18 cellular contexts compared by ENCODE assay signal in the genomic region with DNA sequence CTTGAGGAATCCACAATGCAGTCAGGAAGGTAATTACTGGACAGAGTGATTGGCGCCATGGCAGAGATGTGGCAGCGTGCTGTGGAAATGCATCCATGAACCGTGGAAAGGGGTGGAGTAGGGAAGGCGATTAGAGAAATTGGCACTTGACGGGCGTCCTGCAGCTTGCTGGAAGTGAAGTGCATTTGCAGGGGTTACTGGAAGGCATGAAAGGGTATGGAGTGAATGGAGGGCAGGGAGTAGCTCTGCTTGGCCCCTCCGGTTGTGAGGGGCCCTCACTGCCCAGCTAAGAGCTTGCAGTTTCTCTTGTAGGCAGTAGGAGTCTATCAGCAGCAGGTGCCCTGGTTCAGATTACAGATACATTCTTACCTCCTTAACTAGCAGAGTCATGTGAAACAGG.
A peak's percentile ranks its signal among the peaks of the same experiment; 100 is the strongest.
DNase-seq lines count a peak whose midpoint lies in the region; TF ChIP-seq lines count a peak whose summit lies in the region.
"Had no signal": no experiment of that assay in that cellular context is flagged by ENCODE, and none has a peak within 500 bp of the region (broad histone marks: within the 10 kb centered on the region; RNA-seq: fewer than 3 reads in every experiment).

No MANE protein-coding gene starts in this region.

- peaks cover 46% of the 10 kb centered on the region for H3K4me1 Mint-ChIP-seq in neural crest cell
- H3K4me1 Mint-ChIP-seq: CD14-positive monocyte had no signal

- H3K9me3 Mint-ChIP-seq in neural crest cell = no peaks in the 10 kb centered on the region
- H3K9me3 Mint-ChIP-seq: CD14-positive monocyte; effector memory CD8-positive, alpha-beta T cell had no signal

- H3K27me3 Mint-ChIP-seq in neural crest cell (ENCODE audit: low read depth) = no peaks in the 10 kb centered on the region
- H3K27me3 Mint-ChIP-seq: effector memory CD8-positive, alpha-beta T cell had no signal

- no peak overlapping the region for H3K4me3 ChIP-seq in WERI-Rb-1 (ENCODE audit: low read depth, low read length)
- H3K4me3 ChIP-seq: left lung, Peyer's patch had no signal

- no peaks in the 10 kb centered on the region for H3K36me3 Mint-ChIP-seq in neural crest cell (ENCODE audit: low read depth)

- H3K27me3 ChIP-seq in WERI-Rb-1 (ENCODE audit: insufficient read depth, low read depth, severe bottlenecking) = no peaks in the 10 kb centered on the region
- H3K27me3 ChIP-seq: left lung, Peyer's patch had no signal

- H3K9me3 ChIP-seq in WERI-Rb-1 (ENCODE audit: severe bottlenecking) = no peaks in the 10 kb centered on the region
- H3K9me3 ChIP-seq: left lung, Peyer's patch had no signal

- no peaks in the 10 kb centered on the region for H3K36me3 ChIP-seq in WERI-Rb-1
- H3K36me3 ChIP-seq: left lung, Peyer's patch had no signal

- peak overlapping the region; percentile 2 for H3K4me3 Mint-ChIP-seq in neural crest cell
- H3K4me3 Mint-ChIP-seq: activated CD8-positive, alpha-beta T cell treated with anti-CD3 and anti-CD28 coated beads, Interleukin-2, amount 10 ng/mL, durations not matched to agents 7 days and 5 days; CD14-positive monocyte; effector memory CD8-positive, alpha-beta T cell had no signal

- H3K27ac ChIP-seq in WERI-Rb-1 = no peak overlapping the region
- H3K27ac ChIP-seq: left lung, Peyer's patch had no signal

- TF ChIP-seq CTCF in WERI-Rb-1 (IDR thresholded peaks at IDR 0.05; ENCODE audit: low read depth, low read length) (peak; percentile 32; the same call in 1 of the 2 replicates), neural crest cell (conservative IDR thresholded peaks at IDR 0.05) (no peak)

- H3K27ac Mint-ChIP-seq in neural crest cell (ENCODE audit: unreplicated experiment) = no peak overlapping the region
- H3K27ac Mint-ChIP-seq: activated CD8-positive, alpha-beta T cell treated with anti-CD3 and anti-CD28 coated beads, Interleukin-2, amount 10 ng/mL, durations not matched to agents 7 days and 5 days; CD14-positive monocyte; effector memory CD8-positive, alpha-beta T cell had no signal

- DNase-seq in DMS53 (lab: John Stamatoyannopoulos, UW) (peak; percentile 2), DMS53 treated with DMSO at 0.1 percent for 48 hours (lab: John Stamatoyannopoulos, UW; ENCODE audit: unreplicated experiment) (no peak), NCI-H1417 (lab: John Stamatoyannopoulos, UW) (peak; percentile 85 to 98 (median 86)), WERI-Rb-1 (no peak), neural crest cell (ENCODE audit: low read depth, low spot score) (no peak), AG20443 (ENCODE audit: low spot score) (no peak), SHP77 (lab: John Stamatoyannopoulos, UW) (no peak)
- DNase-seq in activated effector memory CD4-positive, alpha-beta T cell treated with Interleukin-2 at 50 U/mL for 16 hours = no peak
- DNase-seq: 8988T; activated CD8-positive, alpha-beta T cell treated with anti-CD3 and anti-CD28 coated beads, Interleukin-2, amount 10 ng/mL, durations not matched to agents 7 days and 5 days; DND-41; effector memory CD8-positive, alpha-beta T cell; hypothalamus; left lung; Peyer's patch; stimulated activated naive CD8-positive, alpha-beta T cell treated with anti-CD3 and anti-CD28 coated beads, Interleukin-15, Interleukin-2, amounts not matched to agents 100 U/mL and 50 U/mL, for 24 hours; SW 1271 had no signal

Comparison
In these comparisons a context has a peak if more than half of its experiments do, and no peak if none do; other contexts are left out.
1. DNase-seq: peak in DMS53 (single experiment) and NCI-H1417 (3 of 3); none in DMS53 treated with DMSO at 0.1 percent for 48 hours (single experiment), WERI-Rb-1 (single experiment), neural crest cell (single experiment), AG20443 (single experiment), activated effector memory CD4-positive, alpha-beta T cell treated with Interleukin-2 at 50 U/mL for 16 hours (single experiment) and SHP77 (0 of 2).